Comparison of ENCODE assay signal across 10 cellular contexts in genomic region chr13:46165485-46166220, GRCh38. TPM values are rescaled to one million over a fixed set of nuclear protein-coding genes. Genes with fewer than 3 reads are reported as not detected.
A peak's percentile ranks its signal among the peaks of the same experiment; 100 is the strongest.
DNase-seq lines count a peak whose midpoint lies in the region; ATAC-seq and TF ChIP-seq lines count a peak whose summit lies in the region.
"Had no signal": no experiment of that assay in that cellular context is flagged by ENCODE, and none has a peak within 500 bp of the region (broad histone marks: within the 10 kb centered on the region; RNA-seq: fewer than 3 reads in every experiment).

No MANE protein-coding gene starts in this region.

- CTCF ChIA-PET in activated CD4-positive, alpha-beta T cell treated with anti-CD3 and anti-CD28 coated beads for 36 hours (lab: Charles Lee) = interaction anchor here (0.7 to 2.1 kb wide), 7 partner anchors 9 to 170 kb away, joined by 3 to 13 read pairs (median 3); partner anchors contain the start of gene LCP1
- CTCF ChIA-PET in T-cell (lab: Charles Lee) = interaction anchor here in 1 of 2 donors (0.9 to 1.6 kb wide), 2 partner anchors 11 to 45 kb away, joined by 4 read pairs; no protein-coding TSS in a partner anchor

- H3K9me3 Mint-ChIP-seq in activated CD4-positive, alpha-beta T cell treated with anti-CD3 and anti-CD28 coated beads for 36 hours (ENCODE audit: low read depth) = no peaks in the 10 kb centered on the region
- H3K9me3 Mint-ChIP-seq in T-cell = no peaks in the 10 kb centered on the region
- peaks cover 4% of the 10 kb centered on the region for H3K9me3 Mint-ChIP-seq in glutamatergic neuron (ENCODE audit: unreplicated experiment)

- peak overlapping the region; percentile 92 for H3K27ac Mint-ChIP-seq in activated CD4-positive, alpha-beta T cell treated with anti-CD3 and anti-CD28 coated beads for 36 hours
- H3K27ac Mint-ChIP-seq in T-cell = peak overlapping the region; percentile 87 to 93
- no peak overlapping the region for H3K27ac Mint-ChIP-seq in glutamatergic neuron (ENCODE audit: unreplicated experiment)

- H3K4me3 ChIP-seq in prostate gland = peak overlapping the region in 1 of 2 donors; percentile 1
- H3K4me3 ChIP-seq: cardiac muscle cell had no signal

- intact Hi-C loops in activated CD4-positive, alpha-beta T cell treated with anti-CD3 and anti-CD28 coated beads for 36 hours (cut with DNase I, micrococcal nuclease) = loop anchor here in 1 of 2 experiments (5.0 kb wide), 1 partner anchor 47 kb away; the partner anchor contains the start of gene LRRC63
- intact Hi-C loops in prostate gland (cut with DNase I) = no loop called here

- peaks cover 88% of the 10 kb centered on the region for H3K4me1 Mint-ChIP-seq in activated CD4-positive, alpha-beta T cell treated with anti-CD3 and anti-CD28 coated beads for 36 hours
- H3K4me1 Mint-ChIP-seq in T-cell = peaks cover 79 to 87% (median 86%) of the 10 kb centered on the region in 3 donors
- peaks cover 4% of the 10 kb centered on the region for H3K4me1 Mint-ChIP-seq in glutamatergic neuron (ENCODE audit: low read depth, unreplicated experiment)

- no peaks in the 10 kb centered on the region for H3K27me3 ChIP-seq in prostate gland (replicated peaks; ENCODE audit: insufficient read depth)
- H3K27me3 ChIP-seq: cardiac muscle cell had no signal

- TF ChIP-seq CTCF in prostate gland (IDR thresholded peaks at IDR 0.05) = no peak
- TF ChIP-seq CTCF in glutamatergic neuron (IDR thresholded peaks at IDR 0.05; ENCODE audit: partially characterized antibody, unreplicated experiment) = no peak

- POLR2A ChIA-PET in activated CD4-positive, alpha-beta T cell treated with anti-CD3 and anti-CD28 coated beads for 36 hours (lab: Charles Lee) = interaction anchor here (0.6 to 1.8 kb wide), 6 partner anchors 8 to 176 kb away, joined by 3 to 8 read pairs (median 4); partner anchors contain the start of gene LCP1
- POLR2A ChIA-PET in T-cell (lab: Charles Lee) = interaction anchor here in 1 of 2 donors (0.5 to 1.5 kb wide), 3 partner anchors 9 to 16 kb away, joined by 3 to 12 read pairs (median 8); partner anchors contain the start of gene LCP1

- peaks cover 66% of the 10 kb centered on the region for H3K36me3 Mint-ChIP-seq in activated CD4-positive, alpha-beta T cell treated with anti-CD3 and anti-CD28 coated beads for 36 hours (ENCODE audit: low read depth)
- peaks cover 19% of the 10 kb centered on the region for H3K36me3 Mint-ChIP-seq in T-cell
- H3K36me3 Mint-ChIP-seq in glutamatergic neuron (ENCODE audit: unreplicated experiment) = peaks cover 6% of the 10 kb centered on the region

- peak overlapping the region; percentile 18 to 78 for H3K27ac ChIP-seq in prostate gland
- H3K27ac ChIP-seq: cardiac muscle cell had no signal

- H3K4me1 ChIP-seq in prostate gland (replicated peaks) = peaks cover 4% of the 10 kb centered on the region

- H3K9me3 ChIP-seq in prostate gland = no peaks in the 10 kb centered on the region

- H3K27me3 Mint-ChIP-seq in activated CD4-positive, alpha-beta T cell treated with anti-CD3 and anti-CD28 coated beads for 36 hours = no peaks in the 10 kb centered on the region
- H3K27me3 Mint-ChIP-seq in T-cell (no peaks in the 10 kb centered on the region), glutamatergic neuron (ENCODE audit: unreplicated experiment) (peaks cover under 1% of the 10 kb centered on the region)

- peak; percentile 64 for ATAC-seq in activated CD4-positive, alpha-beta T cell treated with anti-CD3 and anti-CD28 coated beads for 36 hours
- ATAC-seq in HG02852 (IDR thresholded peaks at IDR 0.05; ENCODE audit: unreplicated experiment) = peak; percentile 43
- peak in 1 of 4 experiments; percentile 15 for ATAC-seq in T-cell (replicated peaks in 1 of 4)

- H3K36me3 ChIP-seq in prostate gland = no peaks in the 10 kb centered on the region
- H3K36me3 ChIP-seq: cardiac muscle cell had no signal

- peak; percentile 66 for DNase-seq in activated CD4-positive, alpha-beta T cell treated with anti-CD3 and anti-CD28 coated beads for 36 hours
- DNase-seq in activated CD4-positive, alpha-beta T cell treated with anti-CD3 and anti-CD28 coated beads for 1 hour = no peak
- DNase-seq in T-cell (no peak), prostate gland (ENCODE audit: low spot score) (no peak), ecto neural progenitor cell (ENCODE audit: low spot score) (no peak), NCI-H2196 treated with DMSO at 0.1 percent for 48 hours (lab: John Stamatoyannopoulos, UW; ENCODE audit: unreplicated experiment) (no peak), glutamatergic neuron (no peak)

- no peak for TF ChIP-seq POLR2A in prostate gland (IDR thresholded peaks at IDR 0.05)

- H3K4me3 Mint-ChIP-seq in activated CD4-positive, alpha-beta T cell treated with anti-CD3 and anti-CD28 coated beads for 36 hours = peak overlapping the region; percentile 59
- H3K4me3 Mint-ChIP-seq in T-cell (peak overlapping the region; percentile 38 to 56 (median 54)), glutamatergic neuron (ENCODE audit: unreplicated experiment) (no peak overlapping the region)

- 38% methylated on average over 5 of the region's 5 CpGs for WGBS in prostate gland

RNA-seq across cellular contexts. Expression of gene LCP1, which starts 16.3 kb away (rescaled TPM):
- 1,000 to 10,000 TPM; 1,060 to 1,089 TPM for total RNA-seq in activated CD4-positive, alpha-beta T cell treated with anti-CD3 and anti-CD28 coated beads for 36 hours
- total RNA-seq in T-cell (100 to 1,000 TPM; 338 to 574 (median 413) TPM), prostate gland (100 to 1,000 TPM in 1 of 2 donors, 10 to 100 TPM in 1; 58.1 to 177 TPM), glutamatergic neuron (ENCODE audit: unreplicated experiment) (0.71 TPM)
- total RNA-seq: LHCN-M2 had no signal

RNA-seq across cellular contexts. Expression of gene LRRC63, which starts 46.1 kb away (rescaled TPM):
- under 1 TPM; 0.50 to 0.67 TPM for total RNA-seq in activated CD4-positive, alpha-beta T cell treated with anti-CD3 and anti-CD28 coated beads for 36 hours
- under 1 TPM; 0.43 to 0.82 (median 0.54) TPM for total RNA-seq in T-cell
- 1 to 10 TPM; 1.0 to 1.7 TPM for total RNA-seq in prostate gland
- not detected for total RNA-seq in glutamatergic neuron (ENCODE audit: unreplicated experiment)
- total RNA-seq: LHCN-M2 had no signal

Comparison
In these comparisons a context has a peak if more than half of its experiments do, and no peak if none do; other contexts are left out.
1. RNA of gene LCP1, which starts 16.3 kb away (total RNA-seq): 1,060 to 1,089 TPM in activated CD4-positive, alpha-beta T cell treated with anti-CD3 and anti-CD28 coated beads for 36 hours, 338 to 574 TPM in T-cell and 58.1 to 177 TPM in prostate gland; 0.71 TPM in glutamatergic neuron (single experiment); every median in the first group is over 10 times any median in the second.